ENCODE assay signal across 15 cellular contexts in genomic region chrX:25002658-25003015, GRCh38. TPM values are rescaled to one million over a fixed set of nuclear protein-coding genes. Genes with fewer than 3 reads are reported as not detected.
A peak's percentile ranks its signal among the peaks of the same experiment; 100 is the strongest.
DNase-seq lines count a peak whose midpoint lies in the region; TF ChIP-seq lines count a peak whose summit lies in the region.
"Had no signal": no experiment of that assay in that cellular context is flagged by ENCODE, and none has a peak within 500 bp of the region (broad histone marks: within the 10 kb centered on the region; RNA-seq: fewer than 3 reads in every experiment).

No MANE protein-coding gene starts in this region.

- H3K36me3 ChIP-seq in HUES64 (ENCODE audit: insufficient read depth, low read length) (no peaks in the 10 kb centered on the region), duodenal mucosa (ENCODE audit: control insufficient read depth in 1 of 2, insufficient read depth in 2 of 2, low read length in 2 of 2) (no peaks in the 10 kb centered on the region), mucosa of rectum (ENCODE audit: control insufficient read depth in 2 of 2, insufficient read depth in 2 of 2, low read length in 2 of 2) (no peaks in the 10 kb centered on the region)
- H3K36me3 ChIP-seq: lower lobe of right lung had no signal

- H3K9ac ChIP-seq in HUES64 (ENCODE audit: low read depth, low read length) (no peak overlapping the region), duodenal mucosa (ENCODE audit: low read depth in 1 of 2, low read length in 2 of 2) (no peak overlapping the region), mucosa of rectum (ENCODE audit: low read depth in 1 of 2, low read length in 2 of 2) (peak overlapping the region in 1 of 2 donors; percentile 7)

- WGBS in HUES64: 0% methylated on average over 32 of the region's 34 CpGs

- peaks cover 25% of the 10 kb centered on the region for H3K4me1 ChIP-seq in HUES64 (ENCODE audit: insufficient read depth, low read length)
- H3K4me1 ChIP-seq in duodenal mucosa (ENCODE audit: control insufficient read depth in 1 of 2, insufficient read depth in 2 of 2, low read length in 2 of 2): no peaks in the 10 kb centered on the region
- H3K4me1 ChIP-seq in mucosa of rectum (ENCODE audit: control insufficient read depth in 2 of 2, insufficient read depth in 2 of 2, low read length in 2 of 2): no peaks in the 10 kb centered on the region

- POLR2A ChIA-PET in AG04450 (lab: Yijun Ruan, JAX): no interaction called here

- TF ChIP-seq CTCF in AG04450 (IDR thresholded peaks at IDR 0.05; ENCODE audit: low read depth, low read length): no peak

- H3K4me3 ChIP-seq in AG04450 (ENCODE audit: low read depth, low read length): peak overlapping the region; percentile 35; the same call in 1 of the 2 replicates
- peak overlapping the region; percentile 44 for H3K4me3 ChIP-seq in HUES64 (ENCODE audit: low read length)
- H3K4me3 ChIP-seq in duodenal mucosa (ENCODE audit: low read depth in 1 of 2, low read length in 2 of 2): peak overlapping the region; percentile 52 to 61
- peak overlapping the region; percentile 33 to 48 for H3K4me3 ChIP-seq in mucosa of rectum (ENCODE audit: low read length in 2 of 2)
- H3K4me3 ChIP-seq: lower lobe of right lung had no signal

- H3K9me3 ChIP-seq in AG04450 (ENCODE audit: control insufficient read depth, insufficient read depth, low read length) (no peaks in the 10 kb centered on the region; the same call in 1 of the 2 replicates), HUES64 (ENCODE audit: insufficient read depth, low read depth, low read length) (no peaks in the 10 kb centered on the region), duodenal mucosa (ENCODE audit: control insufficient read depth in 1 of 2, low read length in 2 of 2) (no peaks in the 10 kb centered on the region), mucosa of rectum (ENCODE audit: control insufficient read depth in 2 of 2, low read length in 2 of 2) (no peaks in the 10 kb centered on the region)
- H3K9me3 ChIP-seq: lower lobe of right lung had no signal

- H3K27me3 ChIP-seq in AG04450 (ENCODE audit: control insufficient read depth, insufficient read depth, low read length) (peaks cover 43% of the 10 kb centered on the region), HUES64 (ENCODE audit: insufficient read depth, low read length) (peaks cover 99% of the 10 kb centered on the region), duodenal mucosa (ENCODE audit: control insufficient read depth in 1 of 2, insufficient read depth in 2 of 2, low read length in 2 of 2) (peaks cover 12 to 34% of the 10 kb centered on the region in 2 donors), mucosa of rectum (ENCODE audit: control insufficient read depth in 2 of 2, insufficient read depth in 2 of 2, low read length in 2 of 2) (peaks cover 22 to 34% of the 10 kb centered on the region in 2 donors)

- H3K27ac ChIP-seq in AG04450 (ENCODE audit: low read depth, low read length): no peak overlapping the region
- H3K27ac ChIP-seq in HUES64 (ENCODE audit: low read depth, low read length): no peak overlapping the region
- H3K27ac ChIP-seq in duodenal mucosa (ENCODE audit: low read depth, low read length): no peak overlapping the region
- no peak overlapping the region for H3K27ac ChIP-seq in mucosa of rectum (ENCODE audit: low read depth in 2 of 2, low read length in 2 of 2)
- H3K27ac ChIP-seq: lower lobe of right lung had no signal

- no peak for DNase-seq in AG04450 (ENCODE audit: low read depth, low spot score)
- no peak for DNase-seq in NCI-H82 treated with DMSO at 0.1 percent for 48 hours (lab: John Stamatoyannopoulos, UW; ENCODE audit: unreplicated experiment)
- no peak for DNase-seq in iPS-NIHi7 (ENCODE audit: extremely low spot score)
- DNase-seq in occipital lobe (lab: John Stamatoyannopoulos, UW): no peak
- no peak for DNase-seq in NCI-H2171 treated with DMSO at 0.1 percent for 48 hours (lab: John Stamatoyannopoulos, UW)
- DNase-seq: activated CD4-positive, alpha-beta memory T cell treated with anti-CD3 and anti-CD28 coated beads for 36 hours; lower lobe of right lung; stimulated activated CD4-positive, alpha-beta T cell treated with anti-CD3 and anti-CD28 coated beads, Interleukin-4, amount 100 ng/mL, for 1 hour; stimulated activated naive CD4-positive, alpha-beta T cell had no signal

- CTCF ChIA-PET in AG04450 (lab: Charles Lee): no interaction called here

RNA-seq across cellular contexts. Expression of gene ARX, which starts 13.1 kb away (rescaled TPM):
- not detected in 2 replicates for polyA plus RNA-seq in AG04450 (2011; rRNA removed)
- not detected in 2 replicates for polyA minus RNA-seq in AG04450 (2011; rRNA and poly(A)+ RNA removed)
- polyA plus RNA-seq in HUES64 (2013, experiment 1 of 2): not detected
- polyA plus RNA-seq in HUES64 (2013, experiment 2 of 2): not detected
- 6.2 TPM for total RNA-seq in occipital lobe
- total RNA-seq: activated CD4-positive, alpha-beta memory T cell treated with anti-CD3 and anti-CD28 coated beads for 36 hours; glomerular endothelial cell; posterior vena cava; T-helper 1 cell treated with Interleukin-12 subunit alpha and Interleukin-12 subunit beta and Interleukin-4 antibody, amounts not matched to agents 30 ng/mL and 1 ng/mL, for 36 hours had no signal
